ENCODE assay signal across 8 cellular contexts in the genomic region with DNA sequence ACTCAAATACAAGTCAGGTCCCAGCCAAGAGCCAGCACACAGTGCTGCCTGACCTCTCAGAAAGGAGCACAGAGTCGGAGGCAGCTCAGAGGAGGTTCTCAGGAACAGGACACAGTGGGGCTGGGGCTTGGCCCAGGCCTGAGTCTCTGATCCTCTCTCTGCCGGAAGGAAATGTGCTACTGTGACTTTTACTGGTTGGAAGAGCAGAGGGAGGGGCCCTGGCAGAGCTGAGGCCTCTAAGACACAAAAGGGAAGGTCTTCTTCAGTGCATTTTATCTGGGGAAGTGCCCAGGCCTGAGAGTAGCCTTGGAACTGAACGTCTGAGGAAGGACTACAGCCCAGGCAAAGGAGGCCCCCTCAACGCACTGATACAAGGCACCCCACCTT. TPM values are rescaled to one million over a fixed set of nuclear protein-coding genes. Genes with fewer than 3 reads are reported as not detected.
DNase-seq lines count a peak whose midpoint lies in the region; ATAC-seq and TF ChIP-seq lines count a peak whose summit lies in the region.

No MANE protein-coding gene starts in this region.

- peaks cover 34 to 65% of the 10 kb centered on the region in 2 donors for H3K4me1 ChIP-seq in esophagus (ENCODE audit: control insufficient read depth in 2 of 2, insufficient read depth in 2 of 2, low read length in 1 of 2)
- peaks cover 58% of the 10 kb centered on the region for H3K4me1 ChIP-seq in rectal smooth muscle tissue (ENCODE audit: control insufficient read depth, insufficient read depth, low read length)

- H3K27ac ChIP-seq in esophagus (ENCODE audit: low read depth in 2 of 2, low read length in 1 of 2), result peak overlapping the region; percentile 96 to 99
- peak overlapping the region; percentile 22 for H3K27ac ChIP-seq in rectal smooth muscle tissue (ENCODE audit: low read depth, low read length)

- no peak overlapping the region for H3K9ac ChIP-seq in rectal smooth muscle tissue (ENCODE audit: low read length)

- peak overlapping the region; percentile 34 for H3K4me3 ChIP-seq in GM12864 (ENCODE audit: low read depth, low read length)
- peak overlapping the region in 1 of 2 donors; percentile 5 for H3K4me3 ChIP-seq in esophagus (ENCODE audit: low read depth in 1 of 2, low read length in 2 of 2)
- H3K4me3 ChIP-seq in rectal smooth muscle tissue (ENCODE audit: low read length), result peak overlapping the region; percentile 32

- DNase-seq in GM12864 (ENCODE audit: low read depth), result peak; percentile 67
- peak; percentile 75 for DNase-seq in UCSD-AML1 (lab: John Stamatoyannopoulos, UW; ENCODE audit: unreplicated experiment)
- no peak for DNase-seq in NCI-H82 treated with DMSO at 0.1 percent for 48 hours (lab: John Stamatoyannopoulos, UW; ENCODE audit: unreplicated experiment)
- DNase-seq in COR-L47 (lab: John Stamatoyannopoulos, UW), result no peak
- no peak for DNase-seq in cerebellar cortex (ENCODE audit: low spot score)

- no peaks in the 10 kb centered on the region for H3K27me3 ChIP-seq in esophagus (ENCODE audit: control insufficient read depth in 1 of 2, insufficient read depth in 2 of 2, low read length in 2 of 2)
- H3K27me3 ChIP-seq in rectal smooth muscle tissue (ENCODE audit: control insufficient read depth, insufficient read depth, low read length), result no peaks in the 10 kb centered on the region

- TF ChIP-seq CTCF in GM12864 (IDR thresholded peaks at IDR 0.05; ENCODE audit: low read depth, low read length, missing control alignments), result no peak

- H3K36me3 ChIP-seq in esophagus (ENCODE audit: control insufficient read depth in 2 of 2, insufficient read depth in 2 of 2, low read length in 1 of 2) (peaks cover 0 to 16% of the 10 kb centered on the region in 2 donors), rectal smooth muscle tissue (ENCODE audit: control insufficient read depth, insufficient read depth, low read length) (peaks cover 6% of the 10 kb centered on the region)

- peak; percentile 32 for ATAC-seq in HG02798 (IDR thresholded peaks at IDR 0.05; ENCODE audit: poor library complexity, unreplicated experiment)

- H3K9me3 ChIP-seq in esophagus (ENCODE audit: control insufficient read depth in 2 of 2, insufficient read depth in 1 of 2, low read depth in 1 of 2, low read length in 1 of 2), result no peaks in the 10 kb centered on the region

- 4 to 15% methylated on average over 4 of the region's 4 CpGs for WGBS in esophagus, 2 donors

RNA-seq across cellular contexts. Expression of gene CASTOR1, which starts 16.2 kb away (rescaled TPM):
- 10 to 100 TPM; 29.7 to 39.3 TPM for polyA plus RNA-seq in esophagus

RNA-seq across cellular contexts. Expression of gene TBC1D10A, which starts 21.2 kb away (rescaled TPM):
- polyA plus RNA-seq in esophagus, result 10 to 100 TPM; 30.4 to 35.3 TPM

RNA-seq across cellular contexts. Expression of gene OSM, which starts 38.9 kb away (rescaled TPM):
- polyA plus RNA-seq in esophagus, result under 1 TPM; 0.22 to 0.63 TPM

RNA-seq across cellular contexts. Expression of gene SF3A1, which starts 51.2 kb away (rescaled TPM):
- 10 to 100 TPM; 14.3 to 23.1 TPM for polyA plus RNA-seq in esophagus

RNA-seq across cellular contexts. Expression of gene CCDC157, which starts 51.3 kb away (rescaled TPM):
- 1 to 10 TPM; 1.6 to 2.2 TPM for polyA plus RNA-seq in esophagus

Comparison
In these comparisons a context has a peak if more than half of its experiments do, and no peak if none do; other contexts are left out.
1. DNase-seq: peak in GM12864 (single experiment) and UCSD-AML1 (single experiment); none in NCI-H82 treated with DMSO at 0.1 percent for 48 hours (single experiment), COR-L47 (single experiment) and cerebellar cortex (single experiment).